ENCODE assay signal across 30 cellular contexts in genomic region chr17:33974276-33974675, GRCh38.
"Had no signal": no experiment of that assay in that cellular context is flagged by ENCODE, and none has a peak within 500 bp of the region (broad histone marks: within the 10 kb centered on the region; RNA-seq: fewer than 3 reads in every experiment).

No MANE protein-coding gene starts in this region.

- H3K9me3 Mint-ChIP-seq: natural killer cell; neural progenitor cell; stimulated activated memory B cell treated with anti-CD40 and anti-IgM and Interleukin-4, amounts not matched to agents 10 μg/mL and 1 μg/mL and 100 μg/mL, for 72 hours; stimulated activated naive CD8-positive, alpha-beta T cell treated with anti-CD3 and anti-CD28 coated beads, Interleukin-15, amount 100 ng/mL, for 72 hours had no signal

- H3K4me1 ChIP-seq: left lung, lower lobe of right lung, right atrium auricular region, right lobe of liver, testis, thyroid gland, transverse colon, upper lobe of left lung, vagina had no signal

- H3K4me3 ChIP-seq: left lung, lower lobe of right lung, neural progenitor cell, ovary, right atrium auricular region, right lobe of liver, smooth muscle cell, testis, thyroid gland, transverse colon, upper lobe of left lung, vagina had no signal

- H3K27ac Mint-ChIP-seq: naive B cell; natural killer cell; neural progenitor cell; progenitor cell of endocrine pancreas; stimulated activated memory B cell treated with anti-CD40 and anti-IgM and Interleukin-4, amounts not matched to agents 10 μg/mL and 1 μg/mL and 100 μg/mL, for 72 hours; stimulated activated naive CD8-positive, alpha-beta T cell treated with anti-CD3 and anti-CD28 coated beads, Interleukin-15, amount 100 ng/mL, for 72 hours had no signal

- H3K4me3 Mint-ChIP-seq: naive B cell; natural killer cell; nephron progenitor cell; neural progenitor cell; stimulated activated memory B cell treated with anti-CD40 and anti-IgM and Interleukin-4, amounts not matched to agents 10 μg/mL and 1 μg/mL and 100 μg/mL, for 72 hours; stimulated activated naive CD8-positive, alpha-beta T cell treated with anti-CD3 and anti-CD28 coated beads, Interleukin-15, amount 100 ng/mL, for 72 hours had no signal

- H3K9ac ChIP-seq: neural progenitor cell had no signal

- DNase-seq: hippocampal formation; kidney; left colon; left lung; lower lobe of right lung; mammary epithelial cell; mesenchymal stem cell; naive B cell; natural killer cell; nephron progenitor cell; occipital lobe; ovary; right lobe of liver; stimulated activated CD4-positive, alpha-beta T cell treated with anti-CD3 and anti-CD28 coated beads, Interleukin-1b, Interleukin-23, amount 100 ng/mL, for 48 hours; stimulated activated CD4-positive, alpha-beta T cell treated with anti-CD3 and anti-CD28 coated beads, Interleukin-2, amount 100 ng/mL, for 48 hours; stimulated activated CD4-positive, alpha-beta T cell treated with anti-CD3 and anti-CD28 coated beads, Interleukin-4, amount 100 ng/mL, for 4 hours; stimulated activated CD8-positive, alpha-beta memory T cell treated with anti-CD3 and anti-CD28 coated beads, Interleukin-4, amount 100 ng/mL, for 48 hours; stimulated activated naive CD4-positive, alpha-beta T cell treated with Interleukin-2 at 50 U/mL for 16 hours; stimulated activated naive CD8-positive, alpha-beta T cell treated with anti-CD3 and anti-CD28 coated beads, Interleukin-15, amount 100 ng/mL, for 72 hours; testis; thyroid gland; transverse colon; upper lobe of left lung had no signal

- H3K27me3 ChIP-seq: neural progenitor cell, ovary, right atrium auricular region, right lobe of liver, testis, thyroid gland, transverse colon, upper lobe of left lung, vagina had no signal

- H3K4me2 ChIP-seq: neural progenitor cell, smooth muscle cell had no signal

- H3K36me3 ChIP-seq: left lung, lower lobe of right lung, neural progenitor cell, neutrophil, ovary, right atrium auricular region, right lobe of liver, thyroid gland, transverse colon, upper lobe of left lung, vagina had no signal

- H3K36me3 Mint-ChIP-seq: naive B cell; natural killer cell; neural progenitor cell; stimulated activated memory B cell treated with anti-CD40 and anti-IgM and Interleukin-4, amounts not matched to agents 10 μg/mL and 1 μg/mL and 100 μg/mL, for 72 hours had no signal

- H2AFZ ChIP-seq: neural progenitor cell had no signal

- H3K9me3 ChIP-seq: left lung, lower lobe of right lung, neutrophil, ovary, right atrium auricular region, right lobe of liver, testis, thyroid gland, transverse colon, upper lobe of left lung, vagina had no signal

- ATAC-seq: left lung; lower lobe of right lung; natural killer cell; right lobe of liver; stimulated activated memory B cell treated with anti-CD40 and anti-IgM and Interleukin-4, amounts not matched to agents 10 μg/mL and 1 μg/mL and 100 μg/mL, for 72 hours; stimulated activated naive CD8-positive, alpha-beta T cell treated with anti-CD3 and anti-CD28 coated beads, Interleukin-15, amount 100 ng/mL, for 72 hours had no signal

- H3K27ac ChIP-seq: left lung, lower lobe of right lung, neural progenitor cell, neutrophil, ovary, right atrium auricular region, right lobe of liver, testis, thyroid gland, transverse colon, upper lobe of left lung, vagina had no signal
